In the genomic region with DNA sequence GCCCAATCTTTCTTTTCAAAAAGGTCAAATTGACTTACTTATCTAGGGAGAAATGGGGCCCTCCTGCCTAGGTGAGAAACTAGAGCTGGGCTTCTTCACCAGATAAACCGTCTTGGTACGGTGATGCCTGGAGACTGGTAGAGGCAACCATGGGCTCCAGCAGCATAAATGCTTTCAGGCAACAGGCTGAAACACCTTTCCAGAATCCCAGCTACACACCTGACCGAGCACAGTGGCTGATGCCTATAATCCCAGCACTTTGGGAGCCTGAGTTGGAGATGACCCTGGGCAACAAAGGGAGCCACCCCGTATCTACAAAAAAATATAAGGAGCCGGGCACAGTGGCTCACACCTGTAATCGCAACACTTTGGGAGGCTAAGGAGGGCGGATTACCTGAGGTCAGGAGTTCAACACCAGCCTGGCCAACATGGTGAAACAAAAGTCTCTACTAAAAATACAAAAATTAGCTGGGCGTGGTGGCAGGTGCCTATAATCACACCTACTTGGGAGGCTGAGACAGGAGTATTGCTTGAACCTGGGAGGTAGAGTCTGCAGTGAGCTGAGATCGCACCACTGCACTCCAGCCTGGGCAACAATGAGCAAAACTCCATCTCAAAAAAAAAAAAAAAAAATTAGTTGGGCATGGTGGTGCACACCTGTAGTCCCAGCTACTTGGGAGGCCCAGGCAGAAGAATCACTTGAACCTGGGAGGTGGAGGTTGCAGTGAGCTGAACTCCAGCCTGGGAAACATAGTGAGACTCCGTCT, we compare ENCODE assay signal across 2 cellular contexts.
A peak's percentile ranks its signal among the peaks of the same experiment; 100 is the strongest.
TF ChIP-seq lines count a peak whose summit lies in the region.

No MANE protein-coding gene starts in this region.

TF ChIP-seq in A549, 52 proteins besides CTCF, POLR2A, EP300 and RAD21:
- TF ChIP-seq POLR2AphosphoS2 (conservative IDR thresholded peaks at IDR 0.05; ENCODE audit: low read length) (peak; percentile 84), FOSB (CRISPR knock-in tag; IDR thresholded peaks at IDR 0.05) (peak; percentile 15; the same call in 1 of the 2 replicates), JUN (IDR thresholded peaks at IDR 0.05) (no peak)

TF ChIP-seq in GM12878, 131 proteins besides CTCF, POLR2A, EP300 and RAD21:
- TF ChIP-seq, protein P1, sequence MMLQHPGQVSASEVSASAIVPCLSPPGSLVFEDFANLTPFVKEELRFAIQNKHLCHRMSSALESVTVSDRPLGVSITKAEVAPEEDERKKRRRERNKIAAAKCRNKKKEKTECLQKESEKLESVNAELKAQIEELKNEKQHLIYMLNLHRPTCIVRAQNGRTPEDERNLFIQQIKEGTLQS (IDR thresholded peaks at IDR 0.05; ENCODE audit: borderline replicate concordance, extremely low read depth, low read depth, low read length) = no peak
- 0 out of 2 replicates have a peak, but pooled peaks have one; percentile 57 for TF ChIP-seq POLR2AphosphoS5 (IDR thresholded peaks at IDR 0.05; ENCODE audit: low read length)
